19 cellular contexts compared by ENCODE assay signal in genomic region chr13:31246918-31247317, GRCh38. TPM values are rescaled to one million over a fixed set of nuclear protein-coding genes. Genes with fewer than 3 reads are reported as not detected.
A peak's percentile ranks its signal among the peaks of the same experiment; 100 is the strongest.
DNase-seq lines count a peak whose midpoint lies in the region; ATAC-seq and TF ChIP-seq lines count a peak whose summit lies in the region.
"Had no signal": no experiment of that assay in that cellular context is flagged by ENCODE, and none has a peak within 500 bp of the region (broad histone marks: within the 10 kb centered on the region; RNA-seq: fewer than 3 reads in every experiment).

No MANE protein-coding gene starts in this region.

- no peaks in the 10 kb centered on the region for H3K27me3 Mint-ChIP-seq in nephron (ENCODE audit: low read depth)
- H3K27me3 Mint-ChIP-seq: B cell; CD4-positive, CD25-positive, alpha-beta regulatory T cell had no signal

- ATAC-seq in left colon: peak; percentile 88
- ATAC-seq in heart right ventricle: no peak
- ATAC-seq: CD8-positive, alpha-beta T cell; GM23338; HCT116 had no signal

- peaks cover 0 to 14% (median 10%) of the 10 kb centered on the region in 9 donors for H3K4me1 ChIP-seq in heart right ventricle
- H3K4me1 ChIP-seq: BLaER1 had no signal

- peaks cover 18% of the 10 kb centered on the region for H3K36me3 Mint-ChIP-seq in nephron (ENCODE audit: low read depth)

- intact Hi-C loops in left colon (cut with DNase I, micrococcal nuclease): no loop called here
- intact Hi-C loops in heart right ventricle (cut with DNase I): no loop called here

- peaks cover 9% of the 10 kb centered on the region for H3K9me3 Mint-ChIP-seq in nephron

- no peak for TF ChIP-seq CTCF in nephron (IDR thresholded peaks at IDR 0.05; ENCODE audit: unreplicated experiment in 3 of 3)
- no peak for TF ChIP-seq CTCF in heart right ventricle (IDR thresholded peaks at IDR 0.05)

- H3K9me3 ChIP-seq in heart right ventricle: no peaks in the 10 kb centered on the region
- H3K9me3 ChIP-seq: BLaER1 had no signal

- H3K27ac ChIP-seq in heart right ventricle: no peak overlapping the region
- H3K27ac ChIP-seq: 22Rv1, BLaER1, C4-2B had no signal

- peak; percentile 2 for DNase-seq in NCI-H510A treated with DMSO at 0.1 percent for 48 hours (lab: John Stamatoyannopoulos, UW)
- no peak for DNase-seq in NCI-H510A (lab: John Stamatoyannopoulos, UW)
- DNase-seq in left colon: no peak
- no peak for DNase-seq in heart right ventricle
- no peak for DNase-seq in COLO829 (ENCODE audit: low spot score)
- no peak for DNase-seq in DMS79 treated with DMSO at 0.1 percent for 48 hours (lab: John Stamatoyannopoulos, UW)
- DNase-seq: CD4-positive, CD25-positive, alpha-beta regulatory T cell; CD8-positive, alpha-beta T cell; DMS 273 treated with DMSO at 0.1 percent for 48 hours; DMS79; GF-D8; H9 had no signal

- H3K27ac Mint-ChIP-seq in nephron: peak overlapping the region; percentile 85 to 91 (median 87)
- H3K27ac Mint-ChIP-seq: B cell; CD4-positive, CD25-positive, alpha-beta regulatory T cell; CD8-positive, alpha-beta T cell; GM23338; H9 had no signal

- peaks cover 43% of the 10 kb centered on the region for H3K4me1 Mint-ChIP-seq in nephron
- H3K4me1 Mint-ChIP-seq: B cell; CD4-positive, CD25-positive, alpha-beta regulatory T cell; GM23338; H9 had no signal

- 97% methylated on average over 6 of the region's 6 CpGs for WGBS in heart right ventricle, 2 donors

- H3K4me3 Mint-ChIP-seq in nephron: no peak overlapping the region
- H3K4me3 Mint-ChIP-seq: B cell; CD8-positive, alpha-beta T cell; GM23338; H9 had no signal

- peaks cover 0 to 39% (median 4%) of the 10 kb centered on the region in 9 donors for H3K36me3 ChIP-seq in heart right ventricle

- H3K4me3 ChIP-seq in heart right ventricle: no peak overlapping the region
- H3K4me3 ChIP-seq: BLaER1, GM23338 had no signal

- no peaks in the 10 kb centered on the region for H3K27me3 ChIP-seq in heart right ventricle
- H3K27me3 ChIP-seq: BLaER1 had no signal

RNA-seq across cellular contexts. Expression of gene B3GLCT, which starts 47.1 kb away (rescaled TPM):
- total RNA-seq in left colon (1 to 10 TPM; 3.9 to 5.0 TPM), heart right ventricle (10 to 100 TPM; 12.0 to 28.1 (median 20.1) TPM)
- polyA plus RNA-seq in heart right ventricle: 1 to 10 TPM; 3.1 to 8.2 TPM
